In the genomic region with DNA sequence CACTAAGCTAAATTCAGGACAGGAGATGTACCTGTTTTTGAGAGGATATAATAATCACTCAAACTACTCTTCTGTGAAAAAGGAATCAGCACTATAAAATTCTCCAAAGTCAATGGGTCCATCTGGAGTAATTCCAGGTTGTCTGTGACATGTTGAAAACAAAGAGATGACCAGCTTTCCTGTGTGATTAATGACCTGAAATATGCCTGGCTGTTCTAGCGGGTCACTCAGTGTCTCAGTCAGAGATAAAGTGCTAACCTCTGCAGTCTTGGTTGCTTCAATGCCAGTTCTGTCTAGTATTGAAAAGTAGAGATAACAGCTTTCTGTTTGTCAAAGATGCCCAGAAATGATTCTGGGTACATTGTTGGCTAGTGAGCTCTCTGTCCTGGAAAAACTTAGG, we compare ENCODE assay signal across 22 cellular contexts.
"Had no signal": no experiment of that assay in that cellular context is flagged by ENCODE, and none has a peak within 500 bp of the region (broad histone marks: within the 10 kb centered on the region; RNA-seq: fewer than 3 reads in every experiment).

No MANE protein-coding gene starts in this region.

- H3K4me3 ChIP-seq: esophagus muscularis mucosa, pancreas, prostate gland, right atrium auricular region, spleen, transverse colon had no signal

- H3K27ac ChIP-seq: brain microvascular endothelial cell, esophagus muscularis mucosa, foreskin keratinocyte, pancreas, prostate gland, right atrium auricular region, spleen, transverse colon had no signal

- H3K4me1 ChIP-seq: esophagus muscularis mucosa, pancreas, prostate gland, right atrium auricular region, spleen, transverse colon had no signal

- H3K36me3 ChIP-seq: brain microvascular endothelial cell, esophagus muscularis mucosa, pancreas, prostate gland, right atrium auricular region, spleen, transverse colon had no signal

- FAIRE-seq: islet of Langerhans, pancreas, urothelium cell line had no signal

- DNase-seq: activated B cell treated with CpG ODN at 0.5 μM for 24 hours; activated CD4-positive, alpha-beta T cell treated with anti-CD3 and anti-CD28 coated beads, Interleukin-2, amount 50 U/mL, for 1 hour; activated CD8-positive, alpha-beta T cell treated with anti-CD3 and anti-CD28 coated beads for 36 hours; activated T-cell treated with anti-CD3 and anti-CD28 coated beads, Interleukin-2, amount 50 U/mL, for 4 hours; anterior cingulate cortex; central memory CD4-positive, alpha-beta T cell; left colon; midbrain; naive thymus-derived CD8-positive, alpha-beta T cell; nucleus accumbens; pancreas; spleen; stimulated activated naive CD4-positive, alpha-beta T cell; T-helper 1 cell; transverse colon had no signal

- H3K27me3 ChIP-seq: brain microvascular endothelial cell, esophagus muscularis mucosa, foreskin keratinocyte, pancreas, right atrium auricular region, spleen, transverse colon had no signal

- H3K9me3 ChIP-seq: esophagus muscularis mucosa, pancreas, prostate gland, right atrium auricular region, spleen, transverse colon had no signal
